ENCODE assay signal across 8 cellular contexts in the genomic region with DNA sequence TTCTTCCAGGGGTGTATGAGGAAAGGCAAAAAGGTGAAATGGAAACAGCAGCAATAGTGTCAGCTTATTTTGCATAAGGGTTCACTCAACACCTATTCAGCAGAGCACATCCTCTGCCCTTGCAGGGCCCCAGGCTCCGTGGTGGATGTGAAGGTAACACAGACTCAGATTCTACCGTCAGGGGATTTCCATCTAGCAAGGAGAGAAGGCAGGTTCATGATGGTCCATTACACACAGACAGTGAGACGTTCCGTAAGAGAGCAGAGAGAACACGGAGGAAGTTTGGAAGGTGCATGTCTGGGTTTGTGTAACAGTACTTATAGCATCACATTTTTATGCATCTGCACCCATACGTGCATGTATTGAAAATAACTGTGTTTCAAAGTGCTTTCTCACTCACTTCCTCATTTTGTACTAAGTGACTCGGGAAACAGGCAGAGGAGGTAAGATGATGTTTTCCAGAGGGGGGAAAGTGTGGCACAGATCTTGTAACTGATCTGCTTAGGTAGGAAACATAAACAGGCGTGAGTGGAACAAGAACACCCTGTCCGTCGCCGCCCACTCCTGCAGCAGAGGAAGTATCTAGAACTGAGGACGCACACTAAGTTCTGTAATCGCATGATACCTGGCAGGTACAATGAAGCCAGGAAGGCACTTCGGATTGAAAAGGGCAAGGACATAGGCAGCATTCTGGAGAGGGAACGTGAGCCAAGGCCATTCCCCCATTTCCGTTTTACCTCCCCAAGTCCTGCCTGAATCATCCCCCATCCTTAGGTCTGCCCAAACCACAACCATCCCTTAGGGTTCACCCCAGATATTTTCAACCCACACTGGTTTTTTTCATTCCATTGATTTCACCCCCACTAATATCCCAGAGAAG. TPM values are rescaled to one million over a fixed set of nuclear protein-coding genes. Genes with fewer than 3 reads are reported as not detected.
DNase-seq lines count a peak whose midpoint lies in the region; ATAC-seq and TF ChIP-seq lines count a peak whose summit lies in the region.

No MANE protein-coding gene starts in this region.

- H3K27ac Mint-ChIP-seq in activated CD4-positive, alpha-beta T cell treated with anti-CD3 and anti-CD28 coated beads, Interleukin-2, amount 10 ng/mL, durations not matched to agents 7 days and 5 days, result no peak overlapping the region

- peaks cover 48% of the 10 kb centered on the region for H3K27me3 Mint-ChIP-seq in activated CD4-positive, alpha-beta T cell treated with anti-CD3 and anti-CD28 coated beads, Interleukin-2, amount 10 ng/mL, durations not matched to agents 7 days and 5 days

- H3K9ac ChIP-seq in MM.1S (ENCODE audit: low read length) (peak overlapping the region; percentile 79), duodenal mucosa (ENCODE audit: low read depth in 1 of 2, low read length in 2 of 2) (peak overlapping the region; percentile 45 to 54)

- H3K4me1 ChIP-seq in MM.1S (ENCODE audit: low read length), result peaks cover 4% of the 10 kb centered on the region
- peaks cover 10 to 17% of the 10 kb centered on the region in 2 donors for H3K4me1 ChIP-seq in duodenal mucosa (ENCODE audit: control insufficient read depth in 1 of 2, insufficient read depth in 2 of 2, low read length in 2 of 2)
- H3K4me1 ChIP-seq in osteoblast (ENCODE audit: insufficient read depth, low read length), result peaks cover 10% of the 10 kb centered on the region

- H3K4me2 ChIP-seq in MM.1S (ENCODE audit: low read depth, low read length) (peak overlapping the region; percentile 90), osteoblast (ENCODE audit: insufficient read depth, low read length) (peak overlapping the region; percentile 93)

- peak overlapping the region; percentile 95 for H2AFZ ChIP-seq in MM.1S (ENCODE audit: low read length)
- H2AFZ ChIP-seq in osteoblast (ENCODE audit: low read length), result peak overlapping the region; percentile 95

- no peaks in the 10 kb centered on the region for H3K9me2 ChIP-seq in MM.1S (replicated peaks; ENCODE audit: insufficient read depth, low read length)

- H3K4me3 Mint-ChIP-seq in activated CD4-positive, alpha-beta T cell treated with anti-CD3 and anti-CD28 coated beads, Interleukin-2, amount 10 ng/mL, durations not matched to agents 7 days and 5 days, result peak overlapping the region; percentile 29

- CTCF ChIA-PET in activated CD4-positive, alpha-beta T cell treated with anti-CD3 and anti-CD28 coated beads, Interleukin-2, amount 10 ng/mL, durations not matched to agents 7 days and 5 days (lab: Charles Lee), result interaction anchor here (0.6 kb wide), 1 partner anchor 1273 kb away, joined by 7 read pairs; no protein-coding TSS in a partner anchor

- H3K4me1 Mint-ChIP-seq in activated CD4-positive, alpha-beta T cell treated with anti-CD3 and anti-CD28 coated beads, Interleukin-2, amount 10 ng/mL, durations not matched to agents 7 days and 5 days, result peaks cover 10% of the 10 kb centered on the region

- H3K9me3 Mint-ChIP-seq in activated CD4-positive, alpha-beta T cell treated with anti-CD3 and anti-CD28 coated beads, Interleukin-2, amount 10 ng/mL, durations not matched to agents 7 days and 5 days, result no peaks in the 10 kb centered on the region

- no peaks in the 10 kb centered on the region; the same call in 1 of the 2 replicates for H3F3A ChIP-seq in MM.1S (ENCODE audit: insufficient read depth, low read length)

- H3K27me3 ChIP-seq in MM.1S (replicated peaks; ENCODE audit: insufficient read depth, low read length) (no peaks in the 10 kb centered on the region), duodenal mucosa (ENCODE audit: control insufficient read depth in 1 of 2, insufficient read depth in 2 of 2, low read length in 2 of 2) (peaks cover 0 to 9% of the 10 kb centered on the region in 2 donors), osteoblast (ENCODE audit: insufficient read depth, low read length) (peaks cover 9% of the 10 kb centered on the region)

- peak; percentile 77 for ATAC-seq in GM21825 (IDR thresholded peaks at IDR 0.05; ENCODE audit: unreplicated experiment)

- H3K9me3 ChIP-seq in MM.1S (replicated peaks; ENCODE audit: insufficient read depth, low read length) (no peaks in the 10 kb centered on the region), duodenal mucosa (ENCODE audit: control insufficient read depth in 1 of 2, low read length in 2 of 2) (no peaks in the 10 kb centered on the region), osteoblast (ENCODE audit: low read depth, low read length) (no peaks in the 10 kb centered on the region)

- H4K20me1 ChIP-seq in MM.1S (ENCODE audit: insufficient read depth, low read length), result no peaks in the 10 kb centered on the region
- H4K20me1 ChIP-seq in osteoblast (ENCODE audit: insufficient read depth, low read length), result no peaks in the 10 kb centered on the region

- POLR2A ChIA-PET in activated CD4-positive, alpha-beta T cell treated with anti-CD3 and anti-CD28 coated beads, Interleukin-2, amount 10 ng/mL, durations not matched to agents 7 days and 5 days (lab: Charles Lee), result no interaction called here

- H3K36me3 ChIP-seq in MM.1S (replicated peaks; ENCODE audit: insufficient read depth, low read length) (no peaks in the 10 kb centered on the region), duodenal mucosa (ENCODE audit: control insufficient read depth in 1 of 2, insufficient read depth in 2 of 2, low read length in 2 of 2) (no peaks in the 10 kb centered on the region), osteoblast (ENCODE audit: insufficient read depth, low read length) (no peaks in the 10 kb centered on the region)

- H3K4me3 ChIP-seq in MM.1S (ENCODE audit: low read length) (peak overlapping the region; percentile 88), duodenal mucosa (ENCODE audit: low read depth in 1 of 2, low read length in 2 of 2) (peak overlapping the region; percentile 86 to 91), osteoblast (ENCODE audit: insufficient read depth, low read length) (peak overlapping the region; percentile 79)

- H3K79me2 ChIP-seq in MM.1S (ENCODE audit: low read length) (no peaks in the 10 kb centered on the region), osteoblast (ENCODE audit: insufficient read depth, low read length) (no peaks in the 10 kb centered on the region)

- TF ChIP-seq CTCF in MM.1S (IDR thresholded peaks at IDR 0.05; ENCODE audit: low read length), result no peak
- TF ChIP-seq CTCF in osteoblast (IDR thresholded peaks at IDR 0.05; ENCODE audit: extremely low read depth, low read depth, low read length), result no peak

- H3K36me3 Mint-ChIP-seq in activated CD4-positive, alpha-beta T cell treated with anti-CD3 and anti-CD28 coated beads, Interleukin-2, amount 10 ng/mL, durations not matched to agents 7 days and 5 days (ENCODE audit: low read depth), result no peaks in the 10 kb centered on the region

- H3K27ac ChIP-seq in MM.1S (ENCODE audit: low read length) (peak overlapping the region; percentile 9; the same call in 1 of the 2 replicates), duodenal mucosa (ENCODE audit: low read depth, low read length) (no peak overlapping the region), osteoblast (ENCODE audit: low read depth, low read length) (no peak overlapping the region)

- no peak for DNase-seq in activated CD4-positive, alpha-beta T cell treated with anti-CD3 and anti-CD28 coated beads, Interleukin-2, amount 10 ng/mL, durations not matched to agents 7 days and 5 days
- DNase-seq in activated CD4-positive, alpha-beta T cell treated with anti-CD3 and anti-CD28 coated beads, Interleukin-2, amount 50 U/mL, for 1 hour, result no peak
- DNase-seq in MM.1S, result peak; percentile 66
- DNase-seq in osteoblast (ENCODE audit: insufficient read length, low spot score, missing footprints), result no peak
- no peak for DNase-seq in NCI-H1694 (lab: John Stamatoyannopoulos, UW)
- DNase-seq in NCI-H510A treated with DMSO at 0.1 percent for 48 hours (lab: John Stamatoyannopoulos, UW), result no peak

RNA-seq across cellular contexts. Expression of a gene that starts 1.0 kb away (rescaled TPM):
- not detected for total RNA-seq in activated CD4-positive, alpha-beta T cell treated with anti-CD3 and anti-CD28 coated beads, Interleukin-2, amount 10 ng/mL, durations not matched to agents 7 days and 5 days
- 0.29 and 0.36 TPM in 2 replicates for total RNA-seq in osteoblast
